Comparison of ENCODE assay signal across 12 cellular contexts in the genomic region with DNA sequence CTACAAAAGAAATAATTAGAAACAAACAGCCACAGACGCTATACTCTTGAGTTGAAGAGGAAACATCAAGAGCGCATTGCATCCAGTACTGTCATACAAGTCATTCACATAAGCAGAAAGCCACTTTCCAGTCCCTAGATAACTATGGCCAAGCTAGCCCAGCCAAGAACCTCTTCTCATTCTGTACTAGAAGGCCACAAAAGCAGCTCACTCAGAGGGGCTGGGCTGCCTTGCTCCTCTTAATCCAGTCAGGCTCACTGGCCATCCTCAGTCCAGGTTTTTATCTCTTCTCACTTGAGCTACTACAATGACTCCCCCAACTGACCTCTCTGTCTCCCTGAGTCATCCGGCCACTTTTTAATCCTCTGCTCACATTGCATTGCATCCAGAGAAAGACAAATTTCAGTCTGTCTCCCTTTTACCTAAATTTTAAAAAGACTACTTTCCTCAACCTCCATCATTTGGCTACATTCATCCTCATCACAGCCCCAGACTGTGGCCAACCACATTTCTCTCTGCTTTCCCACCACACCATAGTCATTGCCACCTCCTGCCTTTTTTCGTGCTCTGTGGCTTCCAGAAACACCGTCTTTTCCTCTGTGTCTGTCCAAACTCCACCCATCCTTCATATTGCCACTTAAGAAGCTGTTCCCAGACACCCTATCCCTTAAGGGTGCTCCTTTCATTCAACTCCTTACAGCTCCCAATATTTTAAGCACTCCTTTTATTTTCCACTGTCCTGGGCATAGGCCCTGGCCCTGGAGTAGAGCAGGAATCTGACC. TPM values are rescaled to one million over a fixed set of nuclear protein-coding genes. Genes with fewer than 3 reads are reported as not detected.
DNase-seq lines count a peak whose midpoint lies in the region; TF ChIP-seq lines count a peak whose summit lies in the region.
"Had no signal": no experiment of that assay in that cellular context is flagged by ENCODE, and none has a peak within 500 bp of the region (broad histone marks: within the 10 kb centered on the region; RNA-seq: fewer than 3 reads in every experiment).

No MANE protein-coding gene starts in this region.

- no peak for DNase-seq in SK-N-MC (ENCODE audit: low read depth, low spot score)
- no peak for DNase-seq in epithelial cell of prostate (ENCODE audit: low read depth, low spot score)
- no peak for DNase-seq in transverse colon
- no peak for DNase-seq in NCI-H128 (lab: John Stamatoyannopoulos, UW; ENCODE audit: unreplicated experiment)
- DNase-seq in NCI-H146 (lab: John Stamatoyannopoulos, UW): no peak
- no peak for DNase-seq in activated T-cell treated with anti-CD3 and anti-CD28 coated beads, Interleukin-2, amount 50 U/mL, for 24 hours
- DNase-seq: activated CD8-positive, alpha-beta memory T cell treated with anti-CD3 and anti-CD28 coated beads, Interleukin-2, amount 10 ng/mL, durations not matched to agents 7 days and 5 days; central memory CD4-positive, alpha-beta T cell; naive thymus-derived CD8-positive, alpha-beta T cell; NCI-H524; T-helper 17 cell had no signal

- no peaks in the 10 kb centered on the region for H3K27me3 ChIP-seq in mucosa of stomach (ENCODE audit: control insufficient read depth, insufficient read depth, low read length)
- no peaks in the 10 kb centered on the region for H3K27me3 ChIP-seq in transverse colon

- H3K4me1 Mint-ChIP-seq in activated T-cell treated with anti-CD3 and anti-CD28 coated beads, Interleukin-2, amount 50 U/mL, for 24 hours (ENCODE audit: low read depth): peaks cover 4% of the 10 kb centered on the region
- H3K4me1 Mint-ChIP-seq: activated CD8-positive, alpha-beta memory T cell treated with anti-CD3 and anti-CD28 coated beads, Interleukin-2, amount 10 ng/mL, durations not matched to agents 7 days and 5 days; naive thymus-derived CD8-positive, alpha-beta T cell; T-helper 17 cell had no signal

- H3K27ac ChIP-seq in SK-N-MC: peak overlapping the region; percentile 54; the same call in 1 of the 2 replicates
- H3K27ac ChIP-seq in epithelial cell of prostate: peak overlapping the region; percentile 89
- peak overlapping the region; percentile 76 to 89 (median 79) for H3K27ac ChIP-seq in transverse colon

- no peak for TF ChIP-seq EP300 in transverse colon (IDR thresholded peaks at IDR 0.05; ENCODE audit: low read depth)

- TF ChIP-seq POLR2A in transverse colon (IDR thresholded peaks at IDR 0.05): no peak

- H3K4me3 Mint-ChIP-seq in activated T-cell treated with anti-CD3 and anti-CD28 coated beads, Interleukin-2, amount 50 U/mL, for 24 hours: no peak overlapping the region
- H3K4me3 Mint-ChIP-seq: activated CD8-positive, alpha-beta memory T cell treated with anti-CD3 and anti-CD28 coated beads, Interleukin-2, amount 10 ng/mL, durations not matched to agents 7 days and 5 days; naive thymus-derived CD8-positive, alpha-beta T cell; T-helper 17 cell had no signal

- intact Hi-C loops in transverse colon (cut with DNase I; ENCODE audit: low total_unique reads): no loop called here

- H3K9me3 Mint-ChIP-seq in activated T-cell treated with anti-CD3 and anti-CD28 coated beads, Interleukin-2, amount 50 U/mL, for 24 hours: peaks cover 11% of the 10 kb centered on the region

- no peaks in the 10 kb centered on the region for H3K9me3 ChIP-seq in SK-N-MC (ENCODE audit: low read depth, low read length)
- H3K9me3 ChIP-seq in mucosa of stomach (ENCODE audit: control insufficient read depth, low read length): no peaks in the 10 kb centered on the region
- H3K9me3 ChIP-seq in transverse colon: peaks cover 7 to 10% of the 10 kb centered on the region in 2 donors

- peaks cover 18% of the 10 kb centered on the region for H3K27me3 Mint-ChIP-seq in activated T-cell treated with anti-CD3 and anti-CD28 coated beads, Interleukin-2, amount 50 U/mL, for 24 hours

- H3K4me3 ChIP-seq in SK-N-MC (no peak overlapping the region), mucosa of stomach (ENCODE audit: low read length) (no peak overlapping the region), transverse colon (no peak overlapping the region)

- H3K36me3 ChIP-seq in SK-N-MC (ENCODE audit: insufficient read depth, low read length): no peaks in the 10 kb centered on the region
- H3K36me3 ChIP-seq in mucosa of stomach (ENCODE audit: control insufficient read depth, insufficient read depth, low read length): no peaks in the 10 kb centered on the region
- no peaks in the 10 kb centered on the region for H3K36me3 ChIP-seq in transverse colon

- no peak overlapping the region for H3K9ac ChIP-seq in SK-N-MC (ENCODE audit: insufficient read length)
- H3K9ac ChIP-seq in mucosa of stomach (ENCODE audit: low read length): peak overlapping the region; percentile 15

- in situ Hi-C loops in transverse colon (cut with MboI; ENCODE audit: low pct_ligation_motif_present in 1 of 4, low pct_unique_long_range_greater_than_20kb in 1 of 4, low sequenced_read_pairs in 3 of 4): no loop called here

- WGBS in transverse colon (ENCODE audit: low coverage in 1 of 2), 2 donors: 50 to 58% methylated on average over 4 to 5 of the region's 5 CpGs

- no peaks in the 10 kb centered on the region for H3K36me3 Mint-ChIP-seq in activated T-cell treated with anti-CD3 and anti-CD28 coated beads, Interleukin-2, amount 50 U/mL, for 24 hours (ENCODE audit: low read depth)
- H3K36me3 Mint-ChIP-seq: activated CD8-positive, alpha-beta memory T cell treated with anti-CD3 and anti-CD28 coated beads, Interleukin-2, amount 10 ng/mL, durations not matched to agents 7 days and 5 days had no signal

- H3K4me1 ChIP-seq in mucosa of stomach (ENCODE audit: control insufficient read depth, insufficient read depth, low read length) (peaks cover 28% of the 10 kb centered on the region), transverse colon (peaks cover 5 to 37% (median 7%) of the 10 kb centered on the region in 4 donors)

- no peak for TF ChIP-seq CTCF in transverse colon (IDR thresholded peaks at IDR 0.05)

- no peak overlapping the region for H3K27ac Mint-ChIP-seq in activated T-cell treated with anti-CD3 and anti-CD28 coated beads, Interleukin-2, amount 50 U/mL, for 24 hours
- H3K27ac Mint-ChIP-seq: activated CD8-positive, alpha-beta memory T cell treated with anti-CD3 and anti-CD28 coated beads, Interleukin-2, amount 10 ng/mL, durations not matched to agents 7 days and 5 days; naive thymus-derived CD8-positive, alpha-beta T cell; T-helper 17 cell had no signal

RNA-seq across cellular contexts. Expression of gene PPP1R3C, which starts 25.0 kb away (rescaled TPM):
- 1 to 10 TPM; 1.1 to 4.6 (median 3.0) TPM for total RNA-seq in transverse colon
- total RNA-seq: activated CD8-positive, alpha-beta memory T cell treated with anti-CD3 and anti-CD28 coated beads, Interleukin-2, amount 10 ng/mL, durations not matched to agents 7 days and 5 days; naive thymus-derived CD8-positive, alpha-beta T cell had no signal
